In the genomic region with DNA sequence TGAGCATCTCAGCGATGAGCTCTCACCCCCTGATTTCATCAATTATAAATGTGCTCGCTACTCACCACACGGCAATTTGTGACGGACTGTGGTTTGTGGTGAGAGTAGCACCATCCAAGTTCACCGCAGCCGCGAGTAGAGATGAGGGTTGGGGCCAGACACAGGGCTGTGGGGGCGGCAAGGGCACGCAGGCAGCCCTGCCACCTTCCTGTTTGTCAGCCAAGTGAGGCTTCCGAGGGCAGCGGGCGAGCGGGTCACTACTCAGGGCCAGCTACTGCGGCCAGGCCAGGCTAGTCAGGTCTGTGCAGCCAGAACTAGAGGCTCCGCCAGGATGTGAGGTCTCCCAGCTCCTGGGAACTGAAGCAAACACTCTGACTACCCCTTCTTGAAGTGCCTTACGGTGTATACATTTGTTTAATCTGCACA, we compare ENCODE assay signal across 9 cellular contexts. TPM values are rescaled to one million over a fixed set of nuclear protein-coding genes. Genes with fewer than 3 reads are reported as not detected.
DNase-seq lines count a peak whose midpoint lies in the region; ATAC-seq and TF ChIP-seq lines count a peak whose summit lies in the region.
"Had no signal": no experiment of that assay in that cellular context is flagged by ENCODE, and none has a peak within 500 bp of the region (broad histone marks: within the 10 kb centered on the region; RNA-seq: fewer than 3 reads in every experiment).

No MANE protein-coding gene starts in this region.

- no peak overlapping the region for H2BK15ac ChIP-seq in neuronal stem cell (ENCODE audit: low read length)

- DNase-seq in ELR (ENCODE audit: low read depth) (peak; percentile 97), HS-27A (ENCODE audit: low read depth) (peak; percentile 42), neuronal stem cell (ENCODE audit: low spot score) (no peak), NCI-H146 (lab: John Stamatoyannopoulos, UW) (no peak), ovary (no peak)
- DNase-seq in activated T-cell treated with anti-CD3 and anti-CD28 coated beads, Interleukin-2, amount 50 U/mL, for 4 hours, result no peak
- DNase-seq in activated T-helper 1 cell treated with anti-CD3 and anti-CD28 coated beads, Interleukin-12 subunit alpha, Interleukin-12 subunit beta, Interleukin-2, Interleukin-4 antibody, amounts not matched to agents 30 ng/mL and 10 ng/mL and 1 ng/mL, durations not matched to agents 14 hours and 24 hours and 36 hours (ENCODE audit: low spot score), result no peak

- H2BK12ac ChIP-seq in neuronal stem cell (ENCODE audit: low read length), result no peak overlapping the region

- H3K4ac ChIP-seq in neuronal stem cell (ENCODE audit: low read length), result no peak overlapping the region

- H3K27me3 ChIP-seq in neuronal stem cell (ENCODE audit: control insufficient read depth in 3 of 3, insufficient read depth in 3 of 3, low read depth in 1 of 3, low read length in 3 of 3) (peaks cover 0 to 3% (median 0%) of the 10 kb centered on the region in 3 experiments), ovary (no peaks in the 10 kb centered on the region)
- H3K27me3 ChIP-seq: cardiac muscle cell had no signal

- H3K18ac ChIP-seq in neuronal stem cell (ENCODE audit: low read length), result no peak overlapping the region

- H4K91ac ChIP-seq in neuronal stem cell (ENCODE audit: low read depth, low read length, poor library complexity), result no peak overlapping the region

- H3K4me1 ChIP-seq in neuronal stem cell (ENCODE audit: control insufficient read depth in 2 of 2, insufficient read depth in 1 of 2, low read depth in 1 of 2, low read length in 2 of 2), result peaks cover 4 to 6% of the 10 kb centered on the region in 2 donors
- H3K4me1 ChIP-seq in ovary (ENCODE audit: insufficient read depth), result no peaks in the 10 kb centered on the region

- TF ChIP-seq POLR2A in ovary (IDR thresholded peaks at IDR 0.05), result no peak

- H3K27ac ChIP-seq in neuronal stem cell (replicated peaks; ENCODE audit: low read length) (no peak overlapping the region), ovary (no peak overlapping the region)
- H3K27ac ChIP-seq: cardiac muscle cell had no signal

- H3K27me3 Mint-ChIP-seq in activated T-cell treated with anti-CD3 and anti-CD28 coated beads, Interleukin-2, amount 50 U/mL, for 4 hours (ENCODE audit: low read depth), result peaks cover 18% of the 10 kb centered on the region
- peaks cover 18% of the 10 kb centered on the region for H3K27me3 Mint-ChIP-seq in activated T-helper 1 cell treated with anti-CD3 and anti-CD28 coated beads, Interleukin-12 subunit alpha, Interleukin-12 subunit beta, Interleukin-2, Interleukin-4 antibody, amounts not matched to agents 30 ng/mL and 10 ng/mL and 1 ng/mL, durations not matched to agents 14 hours and 24 hours and 36 hours (ENCODE audit: insufficient read depth)

- H3K9me3 ChIP-seq in neuronal stem cell (replicated peaks in 1 of 2; ENCODE audit: control insufficient read depth in 2 of 2, insufficient read depth in 1 of 2, low read depth in 1 of 2, low read length in 2 of 2), result no peaks in the 10 kb centered on the region
- H3K9me3 ChIP-seq in ovary, result no peaks in the 10 kb centered on the region

- H2AFZ ChIP-seq in neuronal stem cell (ENCODE audit: low read length), result no peak overlapping the region

- H3K27ac Mint-ChIP-seq in activated T-helper 1 cell treated with anti-CD3 and anti-CD28 coated beads, Interleukin-12 subunit alpha, Interleukin-12 subunit beta, Interleukin-2, Interleukin-4 antibody, amounts not matched to agents 30 ng/mL and 10 ng/mL and 1 ng/mL, durations not matched to agents 14 hours and 24 hours and 36 hours, result no peak overlapping the region

- peak overlapping the region; percentile 24 for H3K9ac ChIP-seq in neuronal stem cell (ENCODE audit: low read depth, low read length, poor library complexity)

- no peak overlapping the region for H2BK5ac ChIP-seq in neuronal stem cell (ENCODE audit: low read length)

- TF ChIP-seq EP300 in ovary (IDR thresholded peaks at IDR 0.05), result no peak

- no peak overlapping the region for H3K4me2 ChIP-seq in neuronal stem cell (ENCODE audit: insufficient read depth, low read length, poor library complexity, severe bottlenecking)

- no peak overlapping the region for H2BK120ac ChIP-seq in neuronal stem cell (ENCODE audit: low read depth, low read length)

- H3K14ac ChIP-seq in neuronal stem cell (ENCODE audit: low read length), result no peak overlapping the region

- peak overlapping the region; percentile 84 for H2AK5ac ChIP-seq in neuronal stem cell (ENCODE audit: low read depth, low read length)

- no peaks in the 10 kb centered on the region for H3K9me3 Mint-ChIP-seq in activated T-cell treated with anti-CD3 and anti-CD28 coated beads, Interleukin-2, amount 50 U/mL, for 4 hours
- H3K9me3 Mint-ChIP-seq in activated T-helper 1 cell treated with anti-CD3 and anti-CD28 coated beads, Interleukin-12 subunit alpha, Interleukin-12 subunit beta, Interleukin-2, Interleukin-4 antibody, amounts not matched to agents 30 ng/mL and 10 ng/mL and 1 ng/mL, durations not matched to agents 14 hours and 24 hours and 36 hours, result no peaks in the 10 kb centered on the region

- no peaks in the 10 kb centered on the region for H3K36me3 Mint-ChIP-seq in activated T-cell treated with anti-CD3 and anti-CD28 coated beads, Interleukin-2, amount 50 U/mL, for 4 hours (ENCODE audit: insufficient read depth)
- H3K36me3 Mint-ChIP-seq in activated T-helper 1 cell treated with anti-CD3 and anti-CD28 coated beads, Interleukin-12 subunit alpha, Interleukin-12 subunit beta, Interleukin-2, Interleukin-4 antibody, amounts not matched to agents 30 ng/mL and 10 ng/mL and 1 ng/mL, durations not matched to agents 14 hours and 24 hours and 36 hours (ENCODE audit: low read depth), result peaks cover 1% of the 10 kb centered on the region

- peak; percentile 71 to 78 for ATAC-seq in activated T-cell treated with anti-CD3 and anti-CD28 coated beads, Interleukin-2, amount 50 U/mL, for 4 hours
- ATAC-seq in HG02571 (IDR thresholded peaks at IDR 0.05; ENCODE audit: unreplicated experiment), result no peak

- H3K79me1 ChIP-seq in neuronal stem cell (ENCODE audit: low read depth, low read length), result no peaks in the 10 kb centered on the region

- intact Hi-C loops in activated T-helper 1 cell treated with anti-CD3 and anti-CD28 coated beads, Interleukin-12 subunit alpha, Interleukin-12 subunit beta, Interleukin-2, Interleukin-4 antibody, amounts not matched to agents 30 ng/mL and 10 ng/mL and 1 ng/mL, durations not matched to agents 14 hours and 24 hours and 36 hours (cut with micrococcal nuclease), result loop anchor here (1.0 kb wide), 1 partner anchor 12 kb away; no protein-coding TSS in a partner anchor
- intact Hi-C loops in ovary (cut with DNase I), result no loop called here

- H3K36me3 ChIP-seq in neuronal stem cell (replicated peaks in 1 of 2; ENCODE audit: control insufficient read depth in 2 of 2, insufficient read depth in 2 of 2, low read length in 2 of 2), result no peaks in the 10 kb centered on the region
- no peaks in the 10 kb centered on the region for H3K36me3 ChIP-seq in ovary
- H3K36me3 ChIP-seq: cardiac muscle cell had no signal

- H3K4me3 ChIP-seq in neuronal stem cell (ENCODE audit: low read length in 2 of 2) (no peak overlapping the region), ovary (no peak overlapping the region)
- H3K4me3 ChIP-seq: cardiac muscle cell had no signal

- H3K4me3 Mint-ChIP-seq in activated T-cell treated with anti-CD3 and anti-CD28 coated beads, Interleukin-2, amount 50 U/mL, for 4 hours, result no peak overlapping the region
- H3K4me3 Mint-ChIP-seq in activated T-helper 1 cell treated with anti-CD3 and anti-CD28 coated beads, Interleukin-12 subunit alpha, Interleukin-12 subunit beta, Interleukin-2, Interleukin-4 antibody, amounts not matched to agents 30 ng/mL and 10 ng/mL and 1 ng/mL, durations not matched to agents 14 hours and 24 hours and 36 hours, result no peak overlapping the region

- H4K8ac ChIP-seq in neuronal stem cell (ENCODE audit: low read depth, low read length), result no peak overlapping the region

- peak overlapping the region; percentile 22 for H3K23ac ChIP-seq in neuronal stem cell (ENCODE audit: low read depth, low read length, poor library complexity)

- peaks cover 7% of the 10 kb centered on the region for H3K4me1 Mint-ChIP-seq in activated T-cell treated with anti-CD3 and anti-CD28 coated beads, Interleukin-2, amount 50 U/mL, for 4 hours (ENCODE audit: low read depth)
- H3K4me1 Mint-ChIP-seq in activated T-helper 1 cell treated with anti-CD3 and anti-CD28 coated beads, Interleukin-12 subunit alpha, Interleukin-12 subunit beta, Interleukin-2, Interleukin-4 antibody, amounts not matched to agents 30 ng/mL and 10 ng/mL and 1 ng/mL, durations not matched to agents 14 hours and 24 hours and 36 hours (ENCODE audit: low read depth), result peaks cover 18% of the 10 kb centered on the region

- WGBS in neuronal stem cell (ENCODE audit: extremely low coverage in 2 of 2, insufficient read length in 2 of 2, insufficient replicate concordance in 1 of 2), 2 donors, result no CpG with 5 or more reads among the region's 16 CpGs
- 38 to 64% (median 49%) methylated on average over 16 of the region's 16 CpGs for WGBS in ovary, 3 donors

- TF ChIP-seq CTCF in ovary (IDR thresholded peaks at IDR 0.05), result no peak

RNA-seq across cellular contexts. Expression of a gene that starts 39.6 kb away (rescaled TPM):
- total RNA-seq in activated T-cell treated with anti-CD3 and anti-CD28 coated beads, Interleukin-2, amount 50 U/mL, for 4 hours, result under 1 TPM; 0.21 to 0.35 (median 0.24) TPM
- polyA plus RNA-seq in neuronal stem cell (2013, experiment 1 of 2), result 0.14 TPM
- polyA plus RNA-seq in neuronal stem cell (2013, experiment 2 of 2), result 0.08 TPM
- 0.10 TPM in 1 of 2 replicates, not detected in the other for total RNA-seq in activated T-helper 1 cell treated with anti-CD3 and anti-CD28 coated beads, Interleukin-12 subunit alpha, Interleukin-12 subunit beta, Interleukin-2, Interleukin-4 antibody, amounts not matched to agents 30 ng/mL and 10 ng/mL and 1 ng/mL, durations not matched to agents 14 hours and 24 hours and 36 hours
- total RNA-seq in ovary, result 1 to 10 TPM in 4 of 7 donors, under 1 TPM in 2, not detected in 1; 0.22 to 3.8 (median 1.2) TPM
- 1 to 10 TPM in 1 of 2 donors, under 1 TPM in 1; 0.35 to 7.7 TPM for polyA plus RNA-seq in ovary

RNA-seq across cellular contexts. Expression of a gene that starts 57.3 kb away (rescaled TPM):
- not detected for total RNA-seq in activated T-cell treated with anti-CD3 and anti-CD28 coated beads, Interleukin-2, amount 50 U/mL, for 4 hours
- polyA plus RNA-seq in neuronal stem cell (2013, experiment 1 of 2), result 0.03 TPM
- polyA plus RNA-seq in neuronal stem cell (2013, experiment 2 of 2), result not detected
- not detected in 2 replicates for total RNA-seq in activated T-helper 1 cell treated with anti-CD3 and anti-CD28 coated beads, Interleukin-12 subunit alpha, Interleukin-12 subunit beta, Interleukin-2, Interleukin-4 antibody, amounts not matched to agents 30 ng/mL and 10 ng/mL and 1 ng/mL, durations not matched to agents 14 hours and 24 hours and 36 hours
- not detected for total RNA-seq in ovary
- under 1 TPM in 1 of 2 donors, not detected in 1; 0.30 TPM for polyA plus RNA-seq in ovary

Comparison
In these comparisons a context has a peak if more than half of its experiments do, and no peak if none do; other contexts are left out.
1. DNase-seq: peak in ELR (single experiment) and HS-27A (single experiment); none in activated T-cell treated with anti-CD3 and anti-CD28 coated beads, Interleukin-2, amount 50 U/mL, for 4 hours (single experiment), neuronal stem cell (single experiment), activated T-helper 1 cell treated with anti-CD3 and anti-CD28 coated beads, Interleukin-12 subunit alpha, Interleukin-12 subunit beta, Interleukin-2, Interleukin-4 antibody, amounts not matched to agents 30 ng/mL and 10 ng/mL and 1 ng/mL, durations not matched to agents 14 hours and 24 hours and 36 hours (single experiment), NCI-H146 (single experiment) and ovary (0 of 5).